In the genomic region with DNA sequence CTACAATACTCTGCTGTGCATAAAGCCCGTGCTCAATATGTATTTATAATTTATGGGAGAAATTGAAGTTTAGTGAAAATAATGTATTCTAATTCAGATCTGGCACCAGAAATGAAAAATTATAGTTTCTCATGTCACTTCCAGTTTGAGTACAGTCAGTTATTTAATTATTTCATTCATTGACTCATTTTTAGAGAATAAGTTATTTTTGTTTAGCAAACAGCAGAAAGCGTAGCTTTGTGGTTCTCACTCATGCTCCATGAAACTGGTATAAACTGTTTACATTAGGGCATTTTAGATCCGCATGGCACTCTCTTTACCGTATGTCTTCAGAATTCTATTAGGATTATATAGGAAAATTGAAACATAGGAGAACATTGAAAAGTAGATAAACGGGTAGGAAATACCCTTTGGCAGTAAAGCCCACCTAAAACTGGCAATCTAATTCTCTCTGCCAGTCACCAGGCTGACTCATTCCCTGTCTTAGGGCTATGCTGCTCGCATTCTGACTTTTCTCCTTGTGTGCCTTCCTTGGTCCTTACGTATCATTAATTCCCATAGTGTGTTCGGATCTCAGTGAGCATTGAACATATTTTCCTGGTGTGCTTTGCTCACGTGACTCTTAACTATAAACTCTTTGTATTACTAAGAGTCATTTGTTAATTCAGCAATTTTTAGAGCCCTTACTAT, we compare ENCODE assay signal across 17 cellular contexts.
"Had no signal": no experiment of that assay in that cellular context is flagged by ENCODE, and none has a peak within 500 bp of the region (broad histone marks: within the 10 kb centered on the region; RNA-seq: fewer than 3 reads in every experiment).

No MANE protein-coding gene starts in this region.

- DNase-seq: activated CD4-positive, alpha-beta memory T cell treated with anti-CD3 and anti-CD28 coated beads for 36 hours; activated CD4-positive, alpha-beta T cell treated with anti-CD3 and anti-CD28 coated beads for 4 hours; activated gamma-delta T cell treated with Interleukin-2 at 50 U/mL for 16 hours; activated naive CD8-positive, alpha-beta T cell treated with anti-CD3 and anti-CD28 coated beads for 36 hours; activated T-cell treated with anti-CD3 and anti-CD28 coated beads for 4 hours; amniotic stem cell; effector memory CD8-positive, alpha-beta T cell; left cardiac atrium; mesendoderm; naive thymus-derived CD8-positive, alpha-beta T cell; sigmoid colon; stimulated activated CD4-positive, alpha-beta T cell treated with anti-CD3 and anti-CD28 coated beads, Interleukin-4, amount 100 ng/mL, for 24 hours; upper lobe of left lung had no signal

- H3K27me3 Mint-ChIP-seq: activated CD4-positive, alpha-beta memory T cell treated with anti-CD3 and anti-CD28 coated beads for 36 hours; activated naive CD8-positive, alpha-beta T cell treated with anti-CD3 and anti-CD28 coated beads for 36 hours; dendritic cell treated with granulocyte-macrophage colony-stimulating factor and Interleukin-4, amounts not matched to agents 40 ng/mL and 50 ng/mL, for 4 days; effector memory CD8-positive, alpha-beta T cell; naive thymus-derived CD8-positive, alpha-beta T cell had no signal

- H3K9me3 Mint-ChIP-seq: activated CD4-positive, alpha-beta memory T cell treated with anti-CD3 and anti-CD28 coated beads for 36 hours; activated naive CD8-positive, alpha-beta T cell treated with anti-CD3 and anti-CD28 coated beads for 36 hours; activated T-helper 1 cell treated with anti-CD3 and anti-CD28 coated beads, Interleukin-12 subunit alpha, Interleukin-12 subunit beta, Interleukin-2, Interleukin-4 antibody, amounts not matched to agents 30 ng/mL and 10 ng/mL and 1 ng/mL, durations not matched to agents 14 hours and 24 hours and 36 hours; dendritic cell treated with granulocyte-macrophage colony-stimulating factor and Interleukin-4, amounts not matched to agents 40 ng/mL and 50 ng/mL, for 4 days; effector memory CD8-positive, alpha-beta T cell; naive thymus-derived CD8-positive, alpha-beta T cell; stimulated activated effector memory CD8-positive, alpha-beta T cell treated with anti-CD3 and anti-CD28 coated beads, Interleukin-12 subunit alpha, Interleukin-12 subunit beta, amount 100 ng/mL, for 72 hours; WTC11 had no signal

- H3K4me1 Mint-ChIP-seq: WTC11 had no signal

- H3K27ac Mint-ChIP-seq: activated CD4-positive, alpha-beta memory T cell treated with anti-CD3 and anti-CD28 coated beads for 36 hours; activated naive CD8-positive, alpha-beta T cell treated with anti-CD3 and anti-CD28 coated beads for 36 hours; activated T-helper 1 cell treated with anti-CD3 and anti-CD28 coated beads, Interleukin-12 subunit alpha, Interleukin-12 subunit beta, Interleukin-2, Interleukin-4 antibody, amounts not matched to agents 30 ng/mL and 10 ng/mL and 1 ng/mL, durations not matched to agents 14 hours and 24 hours and 36 hours; dendritic cell treated with granulocyte-macrophage colony-stimulating factor and Interleukin-4, amounts not matched to agents 40 ng/mL and 50 ng/mL, for 4 days; naive thymus-derived CD8-positive, alpha-beta T cell; stimulated activated effector memory CD8-positive, alpha-beta T cell treated with anti-CD3 and anti-CD28 coated beads, Interleukin-12 subunit alpha, Interleukin-12 subunit beta, amount 100 ng/mL, for 72 hours; WTC11 had no signal

- H3K4me3 Mint-ChIP-seq: activated CD4-positive, alpha-beta memory T cell treated with anti-CD3 and anti-CD28 coated beads for 36 hours; activated naive CD8-positive, alpha-beta T cell treated with anti-CD3 and anti-CD28 coated beads for 36 hours; activated T-helper 1 cell treated with anti-CD3 and anti-CD28 coated beads, Interleukin-12 subunit alpha, Interleukin-12 subunit beta, Interleukin-2, Interleukin-4 antibody, amounts not matched to agents 30 ng/mL and 10 ng/mL and 1 ng/mL, durations not matched to agents 14 hours and 24 hours and 36 hours; dendritic cell treated with granulocyte-macrophage colony-stimulating factor and Interleukin-4, amounts not matched to agents 40 ng/mL and 50 ng/mL, for 4 days; effector memory CD8-positive, alpha-beta T cell; naive thymus-derived CD8-positive, alpha-beta T cell; stimulated activated effector memory CD8-positive, alpha-beta T cell treated with anti-CD3 and anti-CD28 coated beads, Interleukin-12 subunit alpha, Interleukin-12 subunit beta, amount 100 ng/mL, for 72 hours; WTC11 had no signal

- ATAC-seq: effector memory CD8-positive, alpha-beta T cell; left cardiac atrium; naive thymus-derived CD8-positive, alpha-beta T cell; stimulated activated effector memory CD8-positive, alpha-beta T cell treated with anti-CD3 and anti-CD28 coated beads, Interleukin-12 subunit alpha, Interleukin-12 subunit beta, amount 100 ng/mL, for 72 hours; WTC11 had no signal
